In genomic region chr11:128807909-128808308, GRCh38 we compare ENCODE assay signal across 26 cellular contexts. TPM values are rescaled to one million over a fixed set of nuclear protein-coding genes. Genes with fewer than 3 reads are reported as not detected.
DNase-seq lines count a peak whose midpoint lies in the region; ATAC-seq, FAIRE-seq and TF ChIP-seq lines count a peak whose summit lies in the region.
"Had no signal": no experiment of that assay in that cellular context is flagged by ENCODE, and none has a peak within 500 bp of the region (broad histone marks: within the 10 kb centered on the region; RNA-seq: fewer than 3 reads in every experiment).

No MANE protein-coding gene starts in this region.

- CTCF ChIA-PET in activated naive CD4-positive, alpha-beta T cell treated with anti-CD3 and anti-CD28 coated beads, Interleukin-2, amount 10 ng/mL, durations not matched to agents 7 days and 5 days (lab: Charles Lee) = no interaction called here
- CTCF ChIA-PET in CD4-positive, alpha-beta memory T cell (lab: Charles Lee; ENCODE audit: partially characterized antibody) = interaction anchor here (0.8 to 6.7 kb wide), 3 partner anchors 19 to 636 kb away, joined by 3 to 30 read pairs (median 7); no protein-coding TSS in a partner anchor
- CTCF ChIA-PET in activated B cell treated with CpG ODN at 0.5 μM for 24 hours (lab: Charles Lee) = interaction anchor here (1.2 kb wide), 1 partner anchor 19 kb away, joined by 3 read pairs; no protein-coding TSS in a partner anchor

- peaks cover 60% of the 10 kb centered on the region for H3K36me3 Mint-ChIP-seq in activated naive CD4-positive, alpha-beta T cell treated with anti-CD3 and anti-CD28 coated beads, Interleukin-2, amount 10 ng/mL, durations not matched to agents 7 days and 5 days
- peaks cover 10 to 39% of the 10 kb centered on the region in 2 donors for H3K36me3 Mint-ChIP-seq in activated naive CD4-positive, alpha-beta T cell treated with anti-CD3 and anti-CD28 coated beads, Interleukin-2, amount 50 U/mL, for 72 hours
- peaks cover 68 to 86% of the 10 kb centered on the region in 2 donors for H3K36me3 Mint-ChIP-seq in CD4-positive, alpha-beta memory T cell
- H3K36me3 Mint-ChIP-seq in activated B cell treated with CpG ODN at 0.5 μM for 24 hours (ENCODE audit: low read depth) = peaks cover 91% of the 10 kb centered on the region
- H3K36me3 Mint-ChIP-seq in stimulated activated effector memory CD8-positive, alpha-beta T cell treated with anti-CD3 and anti-CD28 coated beads, Interleukin-12 subunit alpha, Interleukin-12 subunit beta, amount 100 ng/mL, for 72 hours = peaks cover 90% of the 10 kb centered on the region

- H3K4me1 ChIP-seq in CD4-positive, alpha-beta memory T cell (ENCODE audit: insufficient read depth, low read length) = no peaks in the 10 kb centered on the region
- H3K4me1 ChIP-seq in kidney (ENCODE audit: control insufficient read depth in 1 of 2, insufficient read depth in 1 of 2, low read depth in 1 of 2, low read length in 2 of 2) = peaks cover 0 to 3% of the 10 kb centered on the region in 2 donors
- H3K4me1 ChIP-seq: A549, BE2C had no signal

- ATAC-seq in activated naive CD4-positive, alpha-beta T cell treated with anti-CD3 and anti-CD28 coated beads, Interleukin-2, amount 50 U/mL, for 72 hours = no peak
- ATAC-seq in activated B cell treated with CpG ODN at 0.5 μM for 24 hours (ENCODE audit: low read depth) (no peak), GM19023 (IDR thresholded peaks at IDR 0.05; ENCODE audit: unreplicated experiment) (no peak)
- no peak for ATAC-seq in stimulated activated effector memory CD8-positive, alpha-beta T cell treated with anti-CD3 and anti-CD28 coated beads, Interleukin-12 subunit alpha, Interleukin-12 subunit beta, amount 100 ng/mL, for 72 hours
- ATAC-seq: A549, HCT116, Panc1 had no signal

- DNase-seq in activated naive CD4-positive, alpha-beta T cell treated with anti-CD3 and anti-CD28 coated beads, Interleukin-2, amount 10 ng/mL, durations not matched to agents 7 days and 5 days = no peak
- DNase-seq in activated naive CD4-positive, alpha-beta T cell treated with anti-CD3 and anti-CD28 coated beads, Interleukin-2, amount 50 U/mL, for 72 hours (ENCODE audit: low spot score in 2 of 2) = no peak
- DNase-seq in CD4-positive, alpha-beta memory T cell = no peak
- DNase-seq in activated B cell treated with CpG ODN at 0.5 μM for 24 hours (no peak), DMS53 treated with DMSO at 0.1 percent for 48 hours (lab: John Stamatoyannopoulos, UW; ENCODE audit: unreplicated experiment) (no peak), kidney (no peak)
- DNase-seq in stimulated activated effector memory CD8-positive, alpha-beta T cell treated with anti-CD3 and anti-CD28 coated beads, Interleukin-12 subunit alpha, Interleukin-12 subunit beta, amount 100 ng/mL, for 72 hours (ENCODE audit: low spot score in 2 of 2) = no peak
- DNase-seq: BE2C, Calu3, DMS153, GDM1, NCI-H1105, NCI-H2081, NCI-H2171, NCI-H345, NCI-H524, NCI-H774, SIG-M5 had no signal

- H3K9me3 ChIP-seq in CD4-positive, alpha-beta memory T cell (ENCODE audit: control insufficient read depth in 1 of 2, low read length in 2 of 2) = no peaks in the 10 kb centered on the region
- H3K9me3 ChIP-seq in kidney (ENCODE audit: control insufficient read depth in 1 of 2, low read length in 2 of 2) = no peaks in the 10 kb centered on the region
- H3K9me3 ChIP-seq: A549, BE2C had no signal

- no peak overlapping the region for H3K4me3 Mint-ChIP-seq in activated naive CD4-positive, alpha-beta T cell treated with anti-CD3 and anti-CD28 coated beads, Interleukin-2, amount 10 ng/mL, durations not matched to agents 7 days and 5 days
- H3K4me3 Mint-ChIP-seq in CD4-positive, alpha-beta memory T cell = no peak overlapping the region
- no peak overlapping the region for H3K4me3 Mint-ChIP-seq in activated B cell treated with CpG ODN at 0.5 μM for 24 hours
- H3K4me3 Mint-ChIP-seq in stimulated activated effector memory CD8-positive, alpha-beta T cell treated with anti-CD3 and anti-CD28 coated beads, Interleukin-12 subunit alpha, Interleukin-12 subunit beta, amount 100 ng/mL, for 72 hours = no peak overlapping the region

- no peaks in the 10 kb centered on the region for H3K27me3 Mint-ChIP-seq in activated naive CD4-positive, alpha-beta T cell treated with anti-CD3 and anti-CD28 coated beads, Interleukin-2, amount 10 ng/mL, durations not matched to agents 7 days and 5 days
- H3K27me3 Mint-ChIP-seq in CD4-positive, alpha-beta memory T cell = no peaks in the 10 kb centered on the region
- H3K27me3 Mint-ChIP-seq in activated B cell treated with CpG ODN at 0.5 μM for 24 hours = no peaks in the 10 kb centered on the region

- H3K4me1 Mint-ChIP-seq in activated naive CD4-positive, alpha-beta T cell treated with anti-CD3 and anti-CD28 coated beads, Interleukin-2, amount 10 ng/mL, durations not matched to agents 7 days and 5 days = peaks cover 11% of the 10 kb centered on the region
- H3K4me1 Mint-ChIP-seq in CD4-positive, alpha-beta memory T cell = peaks cover 12 to 34% (median 21%) of the 10 kb centered on the region in 4 donors
- peaks cover 2% of the 10 kb centered on the region for H3K4me1 Mint-ChIP-seq in activated B cell treated with CpG ODN at 0.5 μM for 24 hours
- H3K4me1 Mint-ChIP-seq in stimulated activated effector memory CD8-positive, alpha-beta T cell treated with anti-CD3 and anti-CD28 coated beads, Interleukin-12 subunit alpha, Interleukin-12 subunit beta, amount 100 ng/mL, for 72 hours = peaks cover 68% of the 10 kb centered on the region

- H3K36me3 ChIP-seq in CD4-positive, alpha-beta memory T cell (ENCODE audit: insufficient read depth, low read length) = peaks cover 89% of the 10 kb centered on the region
- H3K36me3 ChIP-seq in kidney (ENCODE audit: control insufficient read depth in 1 of 2, insufficient read depth in 2 of 2, low read length in 2 of 2) = peaks cover 0 to 4% of the 10 kb centered on the region in 2 donors
- H3K36me3 ChIP-seq: BE2C had no signal

- peak overlapping the region; percentile 22 for H3K27ac Mint-ChIP-seq in activated naive CD4-positive, alpha-beta T cell treated with anti-CD3 and anti-CD28 coated beads, Interleukin-2, amount 10 ng/mL, durations not matched to agents 7 days and 5 days
- peak overlapping the region in 1 of 2 donors; percentile 38 for H3K27ac Mint-ChIP-seq in activated naive CD4-positive, alpha-beta T cell treated with anti-CD3 and anti-CD28 coated beads, Interleukin-2, amount 50 U/mL, for 72 hours
- H3K27ac Mint-ChIP-seq in CD4-positive, alpha-beta memory T cell = peak overlapping the region in 4 of 7 donors; percentile 5 to 56 (median 30)
- peak overlapping the region; percentile 46 for H3K27ac Mint-ChIP-seq in activated B cell treated with CpG ODN at 0.5 μM for 24 hours
- peak overlapping the region; percentile 78 for H3K27ac Mint-ChIP-seq in stimulated activated effector memory CD8-positive, alpha-beta T cell treated with anti-CD3 and anti-CD28 coated beads, Interleukin-12 subunit alpha, Interleukin-12 subunit beta, amount 100 ng/mL, for 72 hours

- no peak for TF ChIP-seq CTCF in activated B cell treated with CpG ODN at 0.5 μM for 24 hours (IDR thresholded peaks at IDR 0.05)
- TF ChIP-seq CTCF in kidney (IDR thresholded peaks at IDR 0.05; ENCODE audit: borderline replicate concordance, extremely low read depth, insufficient read depth) = no peak

- H3K27ac ChIP-seq in CD4-positive, alpha-beta memory T cell (ENCODE audit: low read depth, low read length) = no peak overlapping the region
- no peak overlapping the region for H3K27ac ChIP-seq in kidney (ENCODE audit: low read depth in 2 of 2, low read length in 2 of 2)
- H3K27ac ChIP-seq: A549 had no signal

- H3K9ac ChIP-seq in kidney (ENCODE audit: low read length in 2 of 2) = no peak overlapping the region

- intact Hi-C loops in CD4-positive, alpha-beta memory T cell (cut with micrococcal nuclease) = no loop called here
- intact Hi-C loops in activated B cell treated with CpG ODN at 0.5 μM for 24 hours (cut with micrococcal nuclease) (no loop called here), kidney (cut with DNase I) (no loop called here)

- no peak for FAIRE-seq in kidney (lab: Jason Lieb, UNC)
- FAIRE-seq: A549, GM18507, GM19239, H1 had no signal

- no peaks in the 10 kb centered on the region for H3K27me3 ChIP-seq in CD4-positive, alpha-beta memory T cell (ENCODE audit: insufficient read depth, low read length)
- H3K27me3 ChIP-seq: BE2C had no signal

- POLR2A ChIA-PET in CD4-positive, alpha-beta memory T cell (lab: Charles Lee; ENCODE audit: partially characterized antibody) = no interaction called here
- POLR2A ChIA-PET in activated B cell treated with CpG ODN at 0.5 μM for 24 hours (lab: Charles Lee) = no interaction called here

- H3K4me3 ChIP-seq in CD4-positive, alpha-beta memory T cell (ENCODE audit: low read length in 2 of 2) = no peak overlapping the region
- no peak overlapping the region for H3K4me3 ChIP-seq in kidney (ENCODE audit: low read length in 2 of 2)
- H3K4me3 ChIP-seq: A549 had no signal

- H3K9me3 Mint-ChIP-seq in activated naive CD4-positive, alpha-beta T cell treated with anti-CD3 and anti-CD28 coated beads, Interleukin-2, amount 10 ng/mL, durations not matched to agents 7 days and 5 days = no peaks in the 10 kb centered on the region
- no peaks in the 10 kb centered on the region for H3K9me3 Mint-ChIP-seq in activated naive CD4-positive, alpha-beta T cell treated with anti-CD3 and anti-CD28 coated beads, Interleukin-2, amount 50 U/mL, for 72 hours
- no peaks in the 10 kb centered on the region for H3K9me3 Mint-ChIP-seq in CD4-positive, alpha-beta memory T cell
- H3K9me3 Mint-ChIP-seq in activated B cell treated with CpG ODN at 0.5 μM for 24 hours = no peaks in the 10 kb centered on the region
- H3K9me3 Mint-ChIP-seq in stimulated activated effector memory CD8-positive, alpha-beta T cell treated with anti-CD3 and anti-CD28 coated beads, Interleukin-12 subunit alpha, Interleukin-12 subunit beta, amount 100 ng/mL, for 72 hours = no peaks in the 10 kb centered on the region

RNA-seq across cellular contexts. Expression of gene KCNJ1, which starts 59.2 kb away (rescaled TPM):
- not detected for total RNA-seq in activated naive CD4-positive, alpha-beta T cell treated with anti-CD3 and anti-CD28 coated beads, Interleukin-2, amount 50 U/mL, for 72 hours
- under 1 TPM in 1 of 2 experiments, not detected in 1; 0.17 TPM for total RNA-seq in CD4-positive, alpha-beta memory T cell
- polyA plus RNA-seq in CD4-positive, alpha-beta memory T cell = under 1 TPM in 1 of 2 donors, not detected in 1; 0.23 TPM
- total RNA-seq in activated B cell treated with CpG ODN at 0.5 μM for 24 hours = 0.20 TPM in 1 of 2 replicates, not detected in the other
- total RNA-seq in kidney = 175 TPM
- 355 TPM for polyA plus RNA-seq in kidney (ENCODE audit: insufficient read depth, low read depth, low replicate concordance)
- total RNA-seq: Calu3, HT1080 had no signal

Comparison
In these comparisons a context has a peak if more than half of its experiments do, and no peak if none do; other contexts are left out.
1. RNA of gene KCNJ1, which starts 59.2 kb away (total RNA-seq): 175 TPM in kidney (single experiment); 0.17 TPM in CD4-positive, alpha-beta memory T cell, not detected in activated naive CD4-positive, alpha-beta T cell treated with anti-CD3 and anti-CD28 coated beads, Interleukin-2, amount 50 U/mL, for 72 hours and 0.20 TPM in activated B cell treated with CpG ODN at 0.5 μM for 24 hours; every median in the first group is over 100 times any median in the second.